Comparison of ENCODE assay signal across 13 cellular contexts in genomic region chr11:23263466-23263865, GRCh38.
"Had no signal": no experiment of that assay in that cellular context is flagged by ENCODE, and none has a peak within 500 bp of the region (broad histone marks: within the 10 kb centered on the region; RNA-seq: fewer than 3 reads in every experiment).

No MANE protein-coding gene starts in this region.

- H3K27me3 ChIP-seq: foreskin keratinocyte, spleen, thyroid gland had no signal

- H3K4me3 ChIP-seq: coronary artery, lung, spleen, thyroid gland had no signal

- DNase-seq: activated CD4-positive, alpha-beta T cell treated with anti-CD3 and anti-CD28 coated beads, Interleukin-2, amount 10 ng/mL, durations not matched to agents 24 days and 14 days; activated CD8-positive, alpha-beta T cell treated with anti-CD3 and anti-CD28 coated beads for 36 hours; activated naive CD4-positive, alpha-beta T cell; activated naive CD8-positive, alpha-beta T cell treated with anti-CD3 and anti-CD28 coated beads, Interleukin-2, amount 10 ng/mL, durations not matched to agents 7 days and 5 days; activated T-cell treated with anti-CD3 and anti-CD28 coated beads, Interleukin-2, amount 50 U/mL, for 1 hour; foreskin keratinocyte; hypothalamus; spleen; stimulated activated naive B cell treated with anti-CD40 and anti-IgM and Interleukin-4, amounts not matched to agents 10 μg/mL and 1 μg/mL and 100 μg/mL, for 72 hours; thyroid gland had no signal

- H3K4me1 ChIP-seq: foreskin keratinocyte, parathyroid adenoma, spleen, thyroid gland had no signal

- H3K27ac ChIP-seq: coronary artery, foreskin keratinocyte, parathyroid adenoma, spleen, thyroid gland had no signal

- H3K9me3 ChIP-seq: thyroid gland had no signal

- H3K9ac ChIP-seq: parathyroid adenoma had no signal

- H3K36me3 ChIP-seq: spleen, thyroid gland had no signal
